ENCODE assay signal across 13 cellular contexts in the genomic region with DNA sequence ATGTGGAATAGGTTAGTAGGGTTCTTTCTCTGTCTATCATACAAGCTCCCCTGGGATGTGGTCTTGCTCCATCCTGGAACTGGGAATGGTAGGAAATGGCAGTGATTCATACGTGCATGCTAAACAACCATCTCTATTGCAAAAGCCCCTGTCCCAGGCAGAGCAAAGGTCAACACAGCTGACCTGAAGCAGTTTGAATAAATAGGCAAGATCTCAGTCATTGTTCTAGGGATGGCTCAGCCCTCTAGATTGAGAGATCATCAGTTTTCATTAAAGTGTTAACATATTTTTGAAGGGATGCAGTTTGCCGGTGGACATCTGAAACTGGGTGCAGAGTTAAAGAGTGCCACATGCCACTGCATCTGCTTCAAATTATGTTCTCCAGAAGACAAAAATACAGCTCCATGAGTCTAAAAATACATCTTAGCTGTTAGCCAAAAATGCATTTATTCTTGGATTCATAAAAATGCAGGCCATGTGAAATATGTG.
A peak's percentile ranks its signal among the peaks of the same experiment; 100 is the strongest.
DNase-seq lines count a peak whose midpoint lies in the region; ATAC-seq and TF ChIP-seq lines count a peak whose summit lies in the region.
"Had no signal": no experiment of that assay in that cellular context is flagged by ENCODE, and none has a peak within 500 bp of the region (broad histone marks: within the 10 kb centered on the region; RNA-seq: fewer than 3 reads in every experiment).

No MANE protein-coding gene starts in this region.

- H3K4me1 ChIP-seq in body of pancreas (no peaks in the 10 kb centered on the region), right cardiac atrium (ENCODE audit: control insufficient read depth, insufficient read depth, low read length) (peaks cover 6% of the 10 kb centered on the region), subcutaneous abdominal adipose tissue (ENCODE audit: control insufficient read depth in 5 of 5, insufficient read depth in 5 of 5, low read length in 5 of 5) (peaks cover 2 to 17% (median 13%) of the 10 kb centered on the region in 5 donors)

- TF ChIP-seq POLR2A in body of pancreas (IDR thresholded peaks at IDR 0.05): no peak

- intact Hi-C loops in body of pancreas (cut with DNase I): no loop called here
- intact Hi-C loops in right cardiac atrium (cut with DNase I): loop anchor here in 1 of 4 donors (10.0 kb wide), 1 partner anchor 246 kb away; a partner anchor contains a TSS

- H3K27ac ChIP-seq in body of pancreas: no peak overlapping the region
- no peak overlapping the region for H3K27ac ChIP-seq in right cardiac atrium (ENCODE audit: low read length)
- peak overlapping the region; percentile 72 for H3K27ac ChIP-seq in subcutaneous abdominal adipose tissue (ENCODE audit: low read depth, low read length)
- H3K27ac ChIP-seq: KMS-11 had no signal

- ATAC-seq in body of pancreas: peak; percentile 65
- ATAC-seq in right cardiac atrium: peak; percentile 65 to 85
- ATAC-seq: esophagus mucosa had no signal

- H3K4me3 ChIP-seq in HFF-Myc (replicated peaks; ENCODE audit: low read depth, low read length) (no peak overlapping the region), body of pancreas (no peak overlapping the region), right cardiac atrium (ENCODE audit: low read length) (no peak overlapping the region), subcutaneous abdominal adipose tissue (ENCODE audit: low read depth in 1 of 5, low read length in 5 of 5) (no peak overlapping the region)
- H3K4me3 ChIP-seq: spleen had no signal

- no peak overlapping the region for H3K9ac ChIP-seq in subcutaneous abdominal adipose tissue (ENCODE audit: low read length in 5 of 5)
- H3K9ac ChIP-seq: KMS-11 had no signal

- H3K27me3 ChIP-seq in body of pancreas (no peaks in the 10 kb centered on the region), right cardiac atrium (ENCODE audit: control insufficient read depth, insufficient read depth) (no peaks in the 10 kb centered on the region), subcutaneous abdominal adipose tissue (ENCODE audit: control insufficient read depth in 5 of 5, insufficient read depth in 4 of 5, low read length in 5 of 5) (no peaks in the 10 kb centered on the region)
- H3K27me3 ChIP-seq: spleen had no signal

- H3K36me3 ChIP-seq in body of pancreas (replicated peaks in 1 of 2; ENCODE audit: insufficient read depth in 1 of 2, low read depth in 2 of 2): no peaks in the 10 kb centered on the region
- H3K36me3 ChIP-seq in subcutaneous abdominal adipose tissue (ENCODE audit: control insufficient read depth in 5 of 5, insufficient read depth in 5 of 5, low read length in 5 of 5): no peaks in the 10 kb centered on the region
- H3K36me3 ChIP-seq: spleen had no signal

- TF ChIP-seq CTCF in HFF-Myc (IDR thresholded peaks at IDR 0.05; ENCODE audit: low read depth, low read length, missing control alignments) (no peak), body of pancreas (IDR thresholded peaks at IDR 0.05) (no peak)

- H3K9me3 ChIP-seq in body of pancreas (no peaks in the 10 kb centered on the region), right cardiac atrium (ENCODE audit: control insufficient read depth, low read length) (no peaks in the 10 kb centered on the region), subcutaneous abdominal adipose tissue (ENCODE audit: control insufficient read depth in 5 of 5, low read length in 5 of 5) (no peaks in the 10 kb centered on the region)
- H3K9me3 ChIP-seq: spleen had no signal

- DNase-seq in HFF-Myc (ENCODE audit: extremely low read depth, low read depth): peak; percentile 82
- peak in 3 of 4 donors; percentile 28 to 48 (median 28) for DNase-seq in body of pancreas
- peak in 1 of 3 donors; percentile 62 for DNase-seq in right cardiac atrium
- DNase-seq in activated CD8-positive, alpha-beta memory T cell treated with anti-CD3 and anti-CD28 coated beads for 24 hours: no peak
- no peak for DNase-seq in foreskin melanocyte
- no peak for DNase-seq in SHP77 treated with DMSO at 0.1 percent for 48 hours (lab: John Stamatoyannopoulos, UW)
- DNase-seq: activated CD4-positive, alpha-beta T cell treated with anti-CD3 and anti-CD28 coated beads, Interleukin-2, amount 50 U/mL, for 48 hours; DMS79; NCI-H2227 treated with DMSO at 0.1 percent for 48 hours; spleen had no signal

- WGBS in body of pancreas, 2 donors: 56 to 76% methylated on average over 2 of the region's 2 CpGs
- 55% methylated on average over 2 of the region's 2 CpGs for WGBS in right cardiac atrium

Comparison
In these comparisons a context has a peak if more than half of its experiments do, and no peak if none do; other contexts are left out.
1. DNase-seq: peak in HFF-Myc (single experiment) and body of pancreas (3 of 4); none in activated CD8-positive, alpha-beta memory T cell treated with anti-CD3 and anti-CD28 coated beads for 24 hours (single experiment), foreskin melanocyte (single experiment) and SHP77 treated with DMSO at 0.1 percent for 48 hours (single experiment).